In the genomic region with DNA sequence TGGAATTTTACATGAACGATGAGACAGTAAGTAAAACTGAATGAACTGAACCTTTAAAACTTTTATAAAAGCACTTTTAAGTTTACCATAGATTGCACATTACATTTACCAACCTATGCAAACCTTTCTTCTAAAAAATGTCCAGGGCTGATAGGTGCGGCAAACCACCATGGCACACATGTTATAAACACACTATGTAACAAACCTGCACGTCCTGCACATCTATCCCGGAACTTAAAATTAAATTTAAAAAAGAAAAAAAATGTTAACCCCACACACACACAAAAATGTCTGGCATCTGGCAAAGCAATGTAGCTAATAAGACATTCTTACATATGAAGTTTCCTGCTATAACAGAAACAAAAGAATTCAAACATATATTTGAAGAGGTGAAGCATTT, we compare ENCODE assay signal across 1 cellular context.
TF ChIP-seq lines count a peak whose summit lies in the region.

No MANE protein-coding gene starts in this region.

TF ChIP-seq in K562, 482 proteins besides CTCF, POLR2A, EP300 and RAD21:
- TF ChIP-seq GABPA (tag; conservative IDR thresholded peaks at IDR 0.05; ENCODE audit: low read depth): no peak
- TF ChIP-seq ZC3H11A (IDR thresholded peaks at IDR 0.05; ENCODE audit: low read depth, low read length): no peak
- TF ChIP-seq DDX20 (tag; IDR thresholded peaks at IDR 0.05; ENCODE audit: low read depth): no peak
